9 cellular contexts compared by ENCODE assay signal in the genomic region with DNA sequence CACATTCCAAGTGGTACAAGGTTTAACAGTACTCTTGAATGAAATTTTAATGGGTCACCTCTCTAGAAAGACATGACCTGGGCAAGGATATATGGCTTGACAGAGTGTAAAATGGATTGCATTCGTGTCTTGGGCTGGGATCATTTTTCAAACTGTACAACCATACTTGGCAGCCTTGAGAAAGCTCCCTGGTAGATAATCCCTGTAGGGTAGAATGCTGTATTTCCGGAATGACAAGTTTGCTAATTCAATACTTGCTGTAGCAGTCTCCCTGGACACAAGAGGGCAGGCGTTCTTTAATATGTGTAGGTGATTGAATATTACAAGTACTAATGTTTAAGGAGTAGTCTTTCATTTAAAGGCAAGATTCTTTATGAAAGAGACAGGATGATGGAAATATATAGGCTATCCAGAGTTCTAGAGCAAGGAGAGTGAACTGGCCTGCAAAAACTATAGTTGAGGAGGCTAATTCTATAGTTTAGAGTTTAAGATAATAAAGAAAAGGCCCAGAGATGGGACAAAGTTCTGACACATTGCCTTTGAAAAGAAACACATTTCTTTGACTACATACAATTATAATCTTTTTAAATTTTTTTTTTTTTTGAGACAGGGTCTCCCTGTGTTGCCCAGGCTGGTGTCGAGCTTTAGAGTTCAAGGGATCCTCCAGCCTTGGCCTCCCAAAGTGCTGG. TPM values are rescaled to one million over a fixed set of nuclear protein-coding genes. Genes with fewer than 3 reads are reported as not detected.
DNase-seq lines count a peak whose midpoint lies in the region; ATAC-seq and TF ChIP-seq lines count a peak whose summit lies in the region.
"Had no signal": no experiment of that assay in that cellular context is flagged by ENCODE, and none has a peak within 500 bp of the region (broad histone marks: within the 10 kb centered on the region; RNA-seq: fewer than 3 reads in every experiment).

No MANE protein-coding gene starts in this region.

- H3K4me3 ChIP-seq in choroid plexus epithelial cell (ENCODE audit: low read depth, low read length), result no peak overlapping the region

- H3K27ac Mint-ChIP-seq in activated T-cell treated with anti-CD3 and anti-CD28 coated beads, Interleukin-2, amount 50 U/mL, for 72 hours, result peak overlapping the region; percentile 15
- peak overlapping the region; percentile 75 for H3K27ac Mint-ChIP-seq in mesothelial cell of epicardium
- H3K27ac Mint-ChIP-seq: CD4-positive, CD25-positive, alpha-beta regulatory T cell had no signal

- no peaks in the 10 kb centered on the region for H3K9me3 Mint-ChIP-seq in activated T-cell treated with anti-CD3 and anti-CD28 coated beads, Interleukin-2, amount 50 U/mL, for 72 hours
- no peaks in the 10 kb centered on the region for H3K9me3 Mint-ChIP-seq in mesothelial cell of epicardium

- no peaks in the 10 kb centered on the region for H3K27me3 Mint-ChIP-seq in activated T-cell treated with anti-CD3 and anti-CD28 coated beads, Interleukin-2, amount 50 U/mL, for 72 hours (ENCODE audit: low read depth)
- H3K27me3 Mint-ChIP-seq in mesothelial cell of epicardium (ENCODE audit: low read depth), result no peaks in the 10 kb centered on the region

- peak in 1 of 2 donors; percentile 18 for ATAC-seq in activated T-cell treated with anti-CD3 and anti-CD28 coated beads, Interleukin-2, amount 50 U/mL, for 72 hours (replicated peaks in 1 of 2)

- TF ChIP-seq CTCF in choroid plexus epithelial cell (conservative IDR thresholded peaks at IDR 0.05; ENCODE audit: low read depth, low read length) (peak; percentile 48), mesothelial cell of epicardium (IDR thresholded peaks at IDR 0.05; ENCODE audit: unreplicated experiment) (no peak)

- no peaks in the 10 kb centered on the region for H3K4me1 Mint-ChIP-seq in activated T-cell treated with anti-CD3 and anti-CD28 coated beads, Interleukin-2, amount 50 U/mL, for 72 hours (ENCODE audit: low read depth)
- H3K4me1 Mint-ChIP-seq in mesothelial cell of epicardium, result peaks cover 15% of the 10 kb centered on the region
- H3K4me1 Mint-ChIP-seq: CD4-positive, CD25-positive, alpha-beta regulatory T cell had no signal

- peaks cover 0 to 3% of the 10 kb centered on the region in 2 donors for H3K36me3 Mint-ChIP-seq in activated T-cell treated with anti-CD3 and anti-CD28 coated beads, Interleukin-2, amount 50 U/mL, for 72 hours (ENCODE audit: insufficient read depth in 2 of 2)
- peaks cover 24% of the 10 kb centered on the region for H3K36me3 Mint-ChIP-seq in mesothelial cell of epicardium
- H3K36me3 Mint-ChIP-seq: CD4-positive, CD25-positive, alpha-beta regulatory T cell had no signal

- no peak overlapping the region for H3K4me3 Mint-ChIP-seq in activated T-cell treated with anti-CD3 and anti-CD28 coated beads, Interleukin-2, amount 50 U/mL, for 72 hours
- H3K4me3 Mint-ChIP-seq in mesothelial cell of epicardium, result no peak overlapping the region

- no peak for DNase-seq in activated T-cell treated with anti-CD3 and anti-CD28 coated beads, Interleukin-2, amount 50 U/mL, for 72 hours
- DNase-seq in activated T-cell treated with anti-CD3 and anti-CD28 coated beads, Interleukin-2, amount 50 U/mL, for 48 hours, result no peak
- DNase-seq in NCI-H510A (lab: John Stamatoyannopoulos, UW), result peak; percentile 90
- peak; percentile 54 for DNase-seq in choroid plexus epithelial cell (ENCODE audit: low read depth)
- no peak for DNase-seq in mesothelial cell of epicardium (ENCODE audit: low spot score in 2 of 2, unreplicated experiment in 2 of 2)
- no peak for DNase-seq in NCI-H1694 (lab: John Stamatoyannopoulos, UW)
- DNase-seq in MV-4-11 (lab: John Stamatoyannopoulos, UW), result no peak
- no peak for DNase-seq in AG20443 (ENCODE audit: low spot score)

RNA-seq across cellular contexts. Expression of a gene that starts 53.4 kb away (rescaled TPM):
- total RNA-seq in activated T-cell treated with anti-CD3 and anti-CD28 coated beads, Interleukin-2, amount 50 U/mL, for 72 hours, result not detected
- total RNA-seq in mesothelial cell of epicardium, result 41.3 to 48.1 TPM (median 43.8 TPM) in 3 replicates
- total RNA-seq: CD4-positive, CD25-positive, alpha-beta regulatory T cell had no signal

Comparison
In these comparisons a context has a peak if more than half of its experiments do, and no peak if none do; other contexts are left out.
1. DNase-seq: peak in NCI-H510A (single experiment) and choroid plexus epithelial cell (single experiment); none in activated T-cell treated with anti-CD3 and anti-CD28 coated beads, Interleukin-2, amount 50 U/mL, for 72 hours (0 of 2), activated T-cell treated with anti-CD3 and anti-CD28 coated beads, Interleukin-2, amount 50 U/mL, for 48 hours (0 of 2), mesothelial cell of epicardium (0 of 2), NCI-H1694 (single experiment), MV-4-11 (single experiment) and AG20443 (single experiment).
2. RNA of a gene that starts 53.4 kb away (total RNA-seq): 41.3 to 48.1 TPM in mesothelial cell of epicardium; not detected in activated T-cell treated with anti-CD3 and anti-CD28 coated beads, Interleukin-2, amount 50 U/mL, for 72 hours; every median in the first group is over 10 times any median in the second.